ENCODE assay signal across 8 cellular contexts in genomic region chr6:36443951-36444428, GRCh38. TPM values are rescaled to one million over a fixed set of nuclear protein-coding genes. Genes with fewer than 3 reads are reported as not detected.
DNase-seq lines count a peak whose midpoint lies in the region; ATAC-seq, FAIRE-seq and TF ChIP-seq lines count a peak whose summit lies in the region.

No MANE protein-coding gene starts in this region.

- H3K4ac ChIP-seq in H1 (replicated peaks; ENCODE audit: insufficient read length, low read depth, low read length) = no peak overlapping the region

- H3K4me2 ChIP-seq in H1 (ENCODE audit: insufficient read depth in 1 of 2, low read depth in 2 of 2, low read length in 2 of 2) = peak overlapping the region; percentile 70 to 92

- WGBS in H1 (ENCODE audit: extremely low coverage in 1 of 2, insufficient coverage in 1 of 2, insufficient read length in 1 of 2, insufficient replicate concordance in 2 of 2, low coverage in 1 of 2, low lambda C conversion rate in 2 of 2, missing lambda C conversion rate in 1 of 2), 2 experiments = 23% methylated on average over 7 of the region's 7 CpGs; no CpG with 5 or more reads in 1 of the 2 experiments

- H3K56ac ChIP-seq in H1 (replicated peaks; ENCODE audit: insufficient read length, low read depth, low read length) = no peak overlapping the region

- peak; percentile 35 to 41 for TF ChIP-seq RAD21 in H1 (IDR thresholded peaks at IDR 0.05 in 1 of 2, conservative IDR thresholded peaks at IDR 0.05 in 1 of 2; ENCODE audit: low read depth in 2 of 2, low read length in 2 of 2)

- H2AK5ac ChIP-seq in H1 (ENCODE audit: low read depth, low read length) = no peak overlapping the region

- no peak overlapping the region for H2BK12ac ChIP-seq in H1 (ENCODE audit: low read depth, low read length)

- DNase-seq in BJ (ENCODE audit: low read depth) (no peak), GM19239 (ENCODE audit: insufficient read length, low spot score) (no peak), RWPE1 (ENCODE audit: low spot score) (peak; percentile 48), H1 (ENCODE audit: low read depth in 1 of 2, low spot score in 2 of 2) (no peak), GF-D8 (lab: John Stamatoyannopoulos, UW) (no peak), NCI-H128 (lab: John Stamatoyannopoulos, UW; ENCODE audit: unreplicated experiment) (no peak)
- DNase-seq in naive thymus-derived CD8-positive, alpha-beta T cell = peak in 3 of 10 donors; percentile 2 to 19 (median 15)

- no peaks in the 10 kb centered on the region for H3K27me3 Mint-ChIP-seq in naive thymus-derived CD8-positive, alpha-beta T cell

- 0 out of 4 replicates have a peak, but pooled peaks cover 0 to 1% of the 10 kb centered on the region in 2 experiments for H3K9me3 ChIP-seq in H1 (ENCODE audit: insufficient read depth in 2 of 2, low read depth in 1 of 2, low read length in 1 of 2)

- no peak overlapping the region for H4K8ac ChIP-seq in H1 (ENCODE audit: extremely low read depth, insufficient read depth, low read length)

- POLR2A ChIA-PET in BJ (lab: Charles Lee) (no interaction called here), RWPE1 (lab: Yijun Ruan, JAX; ENCODE audit: low non-redundant PET) (interaction anchor here (1.1 kb wide), 1 partner anchor 20 kb away, joined by 3 read pairs; no protein-coding TSS in a partner anchor), H1 (lab: Charles Lee; ENCODE audit: partially characterized antibody) (interaction anchor here (0.8 to 2.0 kb wide), 3 partner anchors 12 to 41 kb away, joined by 3 to 6 read pairs (median 3); no protein-coding TSS in a partner anchor)
- POLR2A ChIA-PET in naive thymus-derived CD8-positive, alpha-beta T cell (lab: Charles Lee) = interaction anchor here (1.0 to 2.6 kb wide), 10 partner anchors 62 to 312 kb away, joined by 3 to 8 read pairs (median 4); partner anchors contain the start of gene CDKN1A

- peak overlapping the region; percentile 91 to 99 (median 96) for H3K4me3 Mint-ChIP-seq in naive thymus-derived CD8-positive, alpha-beta T cell

- H3K18ac ChIP-seq in H1 (ENCODE audit: extremely low read depth, low read length) = no peak overlapping the region

- H3K27me3 ChIP-seq in BJ (ENCODE audit: control insufficient read depth, insufficient read depth, low read length) = no peaks in the 10 kb centered on the region
- H3K27me3 ChIP-seq in H1 (replicated peaks in 1 of 4; ENCODE audit: control insufficient read depth in 3 of 4, extremely low read depth in 1 of 4, insufficient read depth in 3 of 4, low read length in 3 of 4) = no peaks in the 10 kb centered on the region

- H3K4me1 ChIP-seq in H1 (replicated peaks in 1 of 4; ENCODE audit: control insufficient read depth in 3 of 4, insufficient read depth in 4 of 4, low read length in 3 of 4) = peaks cover 0 to 6% (median 4%) of the 10 kb centered on the region in 4 experiments; a peak in 4 of 7 replicates

- H2BK20ac ChIP-seq in H1 (ENCODE audit: low read length) = no peak overlapping the region

- H3K36me3 Mint-ChIP-seq in naive thymus-derived CD8-positive, alpha-beta T cell = peaks cover 0 to 8% (median 6%) of the 10 kb centered on the region in 3 donors

- H3K23ac ChIP-seq in H1 (ENCODE audit: insufficient read length) = no peak overlapping the region

- FAIRE-seq in GM19239 (lab: Jason Lieb, UNC) (peak; percentile 87), H1 (lab: Jason Lieb, UNC) (no peak)

- no peak overlapping the region for H2AFZ ChIP-seq in H1 (ENCODE audit: low read length)

- peak overlapping the region; percentile 96 for H3K4me3 ChIP-seq in BJ (ENCODE audit: low read depth, low read length)
- peak overlapping the region; percentile 80 to 96 (median 94) for H3K4me3 ChIP-seq in H1 (ENCODE audit: extremely low read depth in 1 of 4, insufficient read depth in 2 of 4, low read depth in 3 of 4, low read length in 4 of 4)

- H3K36me3 ChIP-seq in BJ (ENCODE audit: control insufficient read depth, insufficient read depth, low read length) = no peaks in the 10 kb centered on the region
- peaks cover 0 to 3% (median 0%) of the 10 kb centered on the region in 4 experiments; a peak in 1 of 8 replicates for H3K36me3 ChIP-seq in H1 (ENCODE audit: control insufficient read depth in 2 of 4, insufficient read depth in 4 of 4, low read length in 3 of 4)

- H4K91ac ChIP-seq in H1 (replicated peaks; ENCODE audit: insufficient read length, low read length) = no peak overlapping the region

- H3K9me3 Mint-ChIP-seq in naive thymus-derived CD8-positive, alpha-beta T cell = no peaks in the 10 kb centered on the region

- H3K4me1 Mint-ChIP-seq in naive thymus-derived CD8-positive, alpha-beta T cell = peaks cover 15 to 64% (median 52%) of the 10 kb centered on the region in 4 donors

- TF ChIP-seq POLR2A in H1 (IDR thresholded peaks at IDR 0.05; ENCODE audit: control extremely low read depth in 1 of 2, low read depth in 2 of 2, low read length in 2 of 2) = no peak

- H3K14ac ChIP-seq in H1 (ENCODE audit: insufficient read length) = no peak overlapping the region

- peaks cover 2% of the 10 kb centered on the region; the same call in 1 of the 2 replicates for H3K79me1 ChIP-seq in H1 (ENCODE audit: low read depth, low read length)

- H2BK120ac ChIP-seq in H1 (replicated peaks; ENCODE audit: low read depth, low read length) = no peak overlapping the region

- no peak for ATAC-seq in naive thymus-derived CD8-positive, alpha-beta T cell
- ATAC-seq in GM18517 (IDR thresholded peaks at IDR 0.05; ENCODE audit: unreplicated experiment) = no peak

- CTCF ChIA-PET in BJ (lab: Yijun Ruan, JAX) = interaction anchor here (0.8 to 1.8 kb wide), 3 partner anchors 9 to 143 kb away, joined by 3 to 4 read pairs (median 3); no protein-coding TSS in a partner anchor
- CTCF ChIA-PET in RWPE1 (lab: Yijun Ruan, JAX) = interaction anchor here (0.6 to 0.7 kb wide), 2 partner anchors 26 to 247 kb away, joined by 3 read pairs; partner anchors contain the start of gene BRPF3
- CTCF ChIA-PET in H1 (lab: Charles Lee; ENCODE audit: partially characterized antibody) = interaction anchor here (0.7 to 2.0 kb wide), 8 partner anchors 8 to 49 kb away, joined by 3 to 6 read pairs (median 4); no protein-coding TSS in a partner anchor

- H3K79me2 ChIP-seq in H1 (ENCODE audit: control insufficient read depth in 1 of 2, insufficient read depth in 2 of 2, low read length in 2 of 2) = peaks cover 0 to 50% of the 10 kb centered on the region in 2 experiments; a peak in 2 of 4 replicates

- H2BK15ac ChIP-seq in H1 (ENCODE audit: low read length) = no peak overlapping the region

- peak overlapping the region; percentile 93 to 98 (median 96) for H3K27ac Mint-ChIP-seq in naive thymus-derived CD8-positive, alpha-beta T cell

- no peaks in the 10 kb centered on the region for H4K20me1 ChIP-seq in H1 (replicated peaks in 1 of 2; ENCODE audit: control insufficient read depth in 1 of 2, insufficient read depth in 2 of 2, low read length in 2 of 2)

- no peak overlapping the region for H4K5ac ChIP-seq in H1 (ENCODE audit: insufficient read length, low read depth, low read length)

- peak overlapping the region in 1 of 4 experiments; percentile 47; a peak in 1 of 7 replicates for H3K9ac ChIP-seq in H1 (replicated peaks in 1 of 4; ENCODE audit: extremely low read depth in 1 of 4, low read depth in 3 of 4, low read length in 3 of 4)

- TF ChIP-seq EP300 in H1 (IDR thresholded peaks at IDR 0.05; ENCODE audit: borderline replicate concordance in 1 of 2, low read depth in 2 of 2, low read length in 2 of 2) = no peak

- no peak overlapping the region for H2BK5ac ChIP-seq in H1 (ENCODE audit: low read depth, low read length)

- H3K23me2 ChIP-seq in H1 (ENCODE audit: low read depth, low read length) = peaks cover 5% of the 10 kb centered on the region

- TF ChIP-seq CTCF in BJ (IDR thresholded peaks at IDR 0.05; ENCODE audit: insufficient read depth, low read depth, low read length) (0 out of 2 replicates have a peak, but pooled peaks have one; percentile 13), RWPE1 (conservative IDR thresholded peaks at IDR 0.05; ENCODE audit: low read depth) (peak; percentile 15; the same call in 1 of the 2 replicates), H1 (IDR thresholded peaks at IDR 0.05; ENCODE audit: control extremely low read depth in 1 of 3, insufficient read depth in 1 of 3, low read depth in 1 of 3, low read length in 3 of 3) (peak; percentile 32 to 43 (median 42))

- H3K27ac ChIP-seq in RWPE1 (no peak overlapping the region; the same call in 1 of the 2 replicates), H1 (ENCODE audit: low read depth, low read length) (no peak overlapping the region)

RNA-seq across cellular contexts. Expression of gene KCTD20, which starts 1.2 kb away (rescaled TPM):
- polyA plus RNA-seq in BJ (2011; rRNA removed) (123 and 154 TPM in 2 replicates), H1 (2011; rRNA removed) (8.4 and 10.1 TPM in 2 replicates)
- polyA minus RNA-seq in BJ (2011; rRNA and poly(A)+ RNA removed) = 104 and 111 TPM in 2 replicates
- total RNA-seq in H1 (2021; fragmentation: NEBNext Ultra II Directional; extraction: Animal tissue kit (Norgen Biotek cat#: 25700)) = 23.2 and 26.2 TPM in 2 replicates
- 14.6 TPM for polyA plus RNA-seq in H1 (2011; cell fraction: cytosol; rRNA removed)
- polyA plus RNA-seq in H1 (2011; cell fraction: nucleus; rRNA removed) = 9.5 TPM
- 12.0 to 17.1 TPM (median 13.5 TPM) in 4 replicates for polyA plus RNA-seq in H1 (2012, experiment 1 of 2)
- polyA plus RNA-seq in H1 (2012, experiment 2 of 2) = 0.92 TPM
- 14.9 TPM for polyA plus RNA-seq in H1 (2013, experiment 1 of 2)
- 15.7 TPM for polyA plus RNA-seq in H1 (2013, experiment 2 of 2)
- 26.8 and 36.7 TPM in 2 replicates for polyA minus RNA-seq in H1 (2011; rRNA and poly(A)+ RNA removed)
- polyA minus RNA-seq in H1 (2011; cell fraction: cytosol; rRNA and poly(A)+ RNA removed) = 15.2 TPM
- 25.3 TPM for polyA minus RNA-seq in H1 (2011; cell fraction: nucleus; rRNA and poly(A)+ RNA removed)
- total RNA-seq in naive thymus-derived CD8-positive, alpha-beta T cell = 10 to 100 TPM; 35.1 to 35.2 TPM
- 10 to 100 TPM; 25.0 to 31.5 (median 31.3) TPM for polyA plus RNA-seq in naive thymus-derived CD8-positive, alpha-beta T cell

RNA-seq across cellular contexts. Expression of gene PXT1, which starts 1.3 kb away (rescaled TPM):
- 0.04 TPM in 1 of 2 replicates, not detected in the other for polyA plus RNA-seq in BJ (2011; rRNA removed)
- not detected in 2 replicates for polyA minus RNA-seq in BJ (2011; rRNA and poly(A)+ RNA removed)
- not detected in 2 replicates for total RNA-seq in H1 (2021; fragmentation: NEBNext Ultra II Directional; extraction: Animal tissue kit (Norgen Biotek cat#: 25700))
- 0.06 and 0.20 TPM in 2 replicates for polyA plus RNA-seq in H1 (2011; rRNA removed)
- 0.23 TPM for polyA plus RNA-seq in H1 (2011; cell fraction: cytosol; rRNA removed)
- polyA plus RNA-seq in H1 (2011; cell fraction: nucleus; rRNA removed) = 0.16 TPM
- polyA plus RNA-seq in H1 (2012, experiment 1 of 2) = 0.17 to 0.21 TPM in 2 of 4 replicates, not detected in the others
- not detected for polyA plus RNA-seq in H1 (2012, experiment 2 of 2)
- polyA plus RNA-seq in H1 (2013, experiment 1 of 2) = not detected
- 0.04 TPM for polyA plus RNA-seq in H1 (2013, experiment 2 of 2)
- 0.19 TPM in 1 of 2 replicates, not detected in the other for polyA minus RNA-seq in H1 (2011; rRNA and poly(A)+ RNA removed)
- not detected for polyA minus RNA-seq in H1 (2011; cell fraction: cytosol; rRNA and poly(A)+ RNA removed)
- not detected for polyA minus RNA-seq in H1 (2011; cell fraction: nucleus; rRNA and poly(A)+ RNA removed)
- total RNA-seq in naive thymus-derived CD8-positive, alpha-beta T cell = under 1 TPM; 0.16 to 0.41 TPM
- polyA plus RNA-seq in naive thymus-derived CD8-positive, alpha-beta T cell = not detected

RNA-seq across cellular contexts. Expression of gene ETV7, which starts 56.5 kb away (rescaled TPM):
- polyA plus RNA-seq in BJ (2011; rRNA removed) = 1.4 and 1.8 TPM in 2 replicates
- 0.46 and 1.1 TPM in 2 replicates for polyA minus RNA-seq in BJ (2011; rRNA and poly(A)+ RNA removed)
- 0.21 and 0.54 TPM in 2 replicates for total RNA-seq in H1 (2021; fragmentation: NEBNext Ultra II Directional; extraction: Animal tissue kit (Norgen Biotek cat#: 25700))
- polyA plus RNA-seq in H1 (2011; rRNA removed) = 2.4 TPM in 2 replicates
- 2.1 TPM for polyA plus RNA-seq in H1 (2011; cell fraction: cytosol; rRNA removed)
- polyA plus RNA-seq in H1 (2011; cell fraction: nucleus; rRNA removed) = 2.4 TPM
- 1.1 to 2.4 TPM (median 2.0 TPM) in 4 replicates for polyA plus RNA-seq in H1 (2012, experiment 1 of 2)
- polyA plus RNA-seq in H1 (2012, experiment 2 of 2) = 2.1 TPM
- polyA plus RNA-seq in H1 (2013, experiment 1 of 2) = 0.49 TPM
- polyA plus RNA-seq in H1 (2013, experiment 2 of 2) = 0.61 TPM
- 0.63 and 1.2 TPM in 2 replicates for polyA minus RNA-seq in H1 (2011; rRNA and poly(A)+ RNA removed)
- polyA minus RNA-seq in H1 (2011; cell fraction: cytosol; rRNA and poly(A)+ RNA removed) = 1.5 TPM
- 0.60 TPM for polyA minus RNA-seq in H1 (2011; cell fraction: nucleus; rRNA and poly(A)+ RNA removed)
- total RNA-seq in naive thymus-derived CD8-positive, alpha-beta T cell = not detected
- under 1 TPM in 2 of 3 donors, not detected in 1; 0.60 to 0.70 TPM for polyA plus RNA-seq in naive thymus-derived CD8-positive, alpha-beta T cell
